ENCODE assay signal across 11 cellular contexts in genomic region chr14:69263364-69263763, GRCh38. TPM values are rescaled to one million over a fixed set of nuclear protein-coding genes. Genes with fewer than 3 reads are reported as not detected.
DNase-seq lines count a peak whose midpoint lies in the region; ATAC-seq and TF ChIP-seq lines count a peak whose summit lies in the region.
"Had no signal": no experiment of that assay in that cellular context is flagged by ENCODE, and none has a peak within 500 bp of the region (broad histone marks: within the 10 kb centered on the region; RNA-seq: fewer than 3 reads in every experiment).

No MANE protein-coding gene starts in this region.

- peaks cover 17% of the 10 kb centered on the region for H3K36me3 Mint-ChIP-seq in Calu3 (ENCODE audit: insufficient read depth, unreplicated experiment)

- no TSS peak for BruUV-seq in Calu3 (replicated peaks; lab: Mats Ljungman, UMichigan)

- CTCF ChIA-PET in Calu3 (lab: Charles Lee) = interaction anchor here (0.6 kb wide), 1 partner anchor 72 kb away, joined by 3 read pairs; the partner anchor contains the start of gene EXD2

- H3K4me1 Mint-ChIP-seq in Calu3 (ENCODE audit: low read depth, unreplicated experiment) = no peaks in the 10 kb centered on the region

- no peak overlapping the region for H3K27ac Mint-ChIP-seq in Calu3 (ENCODE audit: unreplicated experiment)
- H3K27ac Mint-ChIP-seq: dendritic cell treated with granulocyte-macrophage colony-stimulating factor and Interleukin-4, amounts not matched to agents 40 ng/mL and 50 ng/mL, for 4 days had no signal

- no peak overlapping the region for H3K4me3 Mint-ChIP-seq in Calu3 (ENCODE audit: low read depth, unreplicated experiment)
- H3K4me3 Mint-ChIP-seq: dendritic cell treated with granulocyte-macrophage colony-stimulating factor and Interleukin-4, amounts not matched to agents 40 ng/mL and 50 ng/mL, for 4 days had no signal

- H3K9me3 Mint-ChIP-seq in Calu3 (ENCODE audit: low read depth, unreplicated experiment) = no peaks in the 10 kb centered on the region
- H3K9me3 Mint-ChIP-seq: dendritic cell treated with granulocyte-macrophage colony-stimulating factor and Interleukin-4, amounts not matched to agents 40 ng/mL and 50 ng/mL, for 4 days had no signal

- intact Hi-C loops in Calu3 (cut with micrococcal nuclease; ENCODE audit: unreplicated experiment) = loop anchor here (5.0 kb wide), 2 partner anchors 139 to 199 kb away; no protein-coding TSS in a partner anchor

- H3K27me3 Mint-ChIP-seq in Calu3 (ENCODE audit: unreplicated experiment) = peaks cover 67% of the 10 kb centered on the region

- TF ChIP-seq CTCF in Calu3 (IDR thresholded peaks at IDR 0.05; ENCODE audit: unreplicated experiment) = no peak

- no peak for ATAC-seq in GM18511 (IDR thresholded peaks at IDR 0.05; ENCODE audit: unreplicated experiment)
- no peak for ATAC-seq in HG02588 (IDR thresholded peaks at IDR 0.05; ENCODE audit: unreplicated experiment)

- DNase-seq in DMS79 (lab: John Stamatoyannopoulos, UW) = peak; percentile 17
- DNase-seq in NCI-H2171 treated with DMSO at 0.1 percent for 48 hours (lab: John Stamatoyannopoulos, UW) = peak; percentile 78
- peak; percentile 84 for DNase-seq in epidermal melanocyte (ENCODE audit: insufficient read length, low spot score)
- peak; percentile 56 for DNase-seq in non-pigmented ciliary epithelial cell (ENCODE audit: low read depth)
- DNase-seq in Calu3 = no peak
- DNase-seq in D341Med (ENCODE audit: low spot score) = no peak
- DNase-seq: H7 had no signal

RNA-seq across cellular contexts. Expression of gene GALNT16, which starts 3.4 kb away (rescaled TPM):
- total RNA-seq in Calu3 (2022) = 2.5 and 4.0 TPM in 2 replicates
- total RNA-seq: mononuclear cell had no signal

Comparison
In these comparisons a context has a peak if more than half of its experiments do, and no peak if none do; other contexts are left out.
1. DNase-seq: peak in DMS79 (single experiment), NCI-H2171 treated with DMSO at 0.1 percent for 48 hours (single experiment), epidermal melanocyte (single experiment) and non-pigmented ciliary epithelial cell (single experiment); none in Calu3 (single experiment) and D341Med (single experiment).